ENCODE assay signal across 1 cellular context in the genomic region with DNA sequence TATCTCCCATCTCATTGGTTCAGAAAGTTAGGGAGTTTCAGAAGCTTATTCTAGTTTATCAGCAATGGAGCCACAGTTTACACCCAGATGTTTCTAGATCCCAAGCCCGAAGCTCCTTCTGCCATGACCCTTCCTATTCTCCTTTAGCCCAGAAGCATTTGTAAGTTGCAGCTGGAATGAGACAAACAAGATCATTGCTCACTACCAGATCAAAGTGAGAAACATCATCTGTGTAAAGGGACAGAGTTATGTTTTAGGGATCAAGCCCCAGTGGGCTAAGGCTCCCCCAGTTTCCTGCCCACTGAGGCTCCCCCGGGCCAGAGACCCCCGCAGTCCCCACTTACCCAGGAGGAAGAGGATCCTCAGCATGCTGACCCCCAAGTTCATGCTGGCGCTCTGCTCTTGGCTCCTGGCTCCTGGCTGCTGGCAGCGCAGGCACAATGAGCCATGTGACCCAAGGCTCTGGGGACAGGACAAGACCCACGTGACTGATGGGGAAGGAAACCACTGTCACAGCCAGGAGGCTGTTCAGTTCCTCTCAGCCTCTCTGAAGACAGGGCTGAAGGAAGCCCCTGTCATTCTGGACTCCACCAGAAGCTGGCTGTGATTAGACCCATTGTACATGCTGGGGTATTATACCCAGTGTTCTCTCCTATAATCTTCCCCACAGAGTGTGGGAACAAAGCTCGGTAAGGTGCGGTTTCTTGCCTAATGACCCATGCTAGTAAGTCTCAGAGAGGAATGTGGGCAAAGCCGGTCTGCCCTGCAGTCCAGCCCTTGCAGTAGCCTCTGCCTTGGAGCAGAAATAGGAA.
TF ChIP-seq lines count a peak whose summit lies in the region.

Gene TMEM273 (minus strand): TSS at position 442 of the 812 bp plus-strand sequence. CDS start 55 bp downstream, at position 387.

TF ChIP-seq in GM23338, 12 proteins besides CTCF, POLR2A, EP300 and RAD21 (continued from another document):
- TF ChIP-seq ZNF462 (CRISPR knock-in tag; IDR thresholded peaks at IDR 0.05) (no peak), EZH2phosphoT487 (IDR thresholded peaks at IDR 0.05; ENCODE audit: unreplicated experiment) (no peak), EZH2 (IDR thresholded peaks at IDR 0.05; ENCODE audit: low read depth, unreplicated experiment) (no peak), NANOG (IDR thresholded peaks at IDR 0.05; ENCODE audit: borderline replicate concordance) (no peak), ZNF114 (CRISPR knock-in tag; IDR thresholded peaks at IDR 0.05) (no peak)
- TF ChIP-seq, protein P1, sequence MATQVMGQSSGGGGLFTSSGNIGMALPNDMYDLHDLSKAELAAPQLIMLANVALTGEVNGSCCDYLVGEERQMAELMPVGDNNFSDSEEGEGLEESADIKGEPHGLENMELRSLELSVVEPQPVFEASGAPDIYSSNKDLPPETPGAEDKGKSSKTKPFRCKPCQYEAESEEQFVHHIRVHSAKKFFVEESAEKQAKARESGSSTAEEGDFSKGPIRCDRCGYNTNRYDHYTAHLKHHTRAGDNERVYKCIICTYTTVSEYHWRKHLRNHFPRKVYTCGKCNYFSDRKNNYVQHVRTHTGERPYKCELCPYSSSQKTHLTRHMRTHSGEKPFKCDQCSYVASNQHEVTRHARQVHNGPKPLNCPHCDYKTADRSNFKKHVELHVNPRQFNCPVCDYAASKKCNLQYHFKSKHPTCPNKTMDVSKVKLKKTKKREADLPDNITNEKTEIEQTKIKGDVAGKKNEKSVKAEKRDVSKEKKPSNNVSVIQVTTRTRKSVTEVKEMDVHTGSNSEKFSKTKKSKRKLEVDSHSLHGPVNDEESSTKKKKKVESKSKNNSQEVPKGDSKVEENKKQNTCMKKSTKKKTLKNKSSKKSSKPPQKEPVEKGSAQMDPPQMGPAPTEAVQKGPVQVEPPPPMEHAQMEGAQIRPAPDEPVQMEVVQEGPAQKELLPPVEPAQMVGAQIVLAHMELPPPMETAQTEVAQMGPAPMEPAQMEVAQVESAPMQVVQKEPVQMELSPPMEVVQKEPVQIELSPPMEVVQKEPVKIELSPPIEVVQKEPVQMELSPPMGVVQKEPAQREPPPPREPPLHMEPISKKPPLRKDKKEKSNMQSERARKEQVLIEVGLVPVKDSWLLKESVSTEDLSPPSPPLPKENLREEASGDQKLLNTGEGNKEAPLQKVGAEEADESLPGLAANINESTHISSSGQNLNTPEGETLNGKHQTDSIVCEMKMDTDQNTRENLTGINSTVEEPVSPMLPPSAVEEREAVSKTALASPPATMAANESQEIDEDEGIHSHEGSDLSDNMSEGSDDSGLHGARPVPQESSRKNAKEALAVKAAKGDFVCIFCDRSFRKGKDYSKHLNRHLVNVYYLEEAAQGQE (IDR thresholded peaks at IDR 0.05; ENCODE audit: unreplicated experiment), result no peak
- TF ChIP-seq, protein P2, sequence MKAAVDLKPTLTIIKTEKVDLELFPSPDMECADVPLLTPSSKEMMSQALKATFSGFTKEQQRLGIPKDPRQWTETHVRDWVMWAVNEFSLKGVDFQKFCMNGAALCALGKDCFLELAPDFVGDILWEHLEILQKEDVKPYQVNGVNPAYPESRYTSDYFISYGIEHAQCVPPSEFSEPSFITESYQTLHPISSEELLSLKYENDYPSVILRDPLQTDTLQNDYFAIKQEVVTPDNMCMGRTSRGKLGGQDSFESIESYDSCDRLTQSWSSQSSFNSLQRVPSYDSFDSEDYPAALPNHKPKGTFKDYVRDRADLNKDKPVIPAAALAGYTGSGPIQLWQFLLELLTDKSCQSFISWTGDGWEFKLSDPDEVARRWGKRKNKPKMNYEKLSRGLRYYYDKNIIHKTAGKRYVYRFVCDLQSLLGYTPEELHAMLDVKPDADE (IDR thresholded peaks at IDR 0.05), result no peak
